In the genomic region with DNA sequence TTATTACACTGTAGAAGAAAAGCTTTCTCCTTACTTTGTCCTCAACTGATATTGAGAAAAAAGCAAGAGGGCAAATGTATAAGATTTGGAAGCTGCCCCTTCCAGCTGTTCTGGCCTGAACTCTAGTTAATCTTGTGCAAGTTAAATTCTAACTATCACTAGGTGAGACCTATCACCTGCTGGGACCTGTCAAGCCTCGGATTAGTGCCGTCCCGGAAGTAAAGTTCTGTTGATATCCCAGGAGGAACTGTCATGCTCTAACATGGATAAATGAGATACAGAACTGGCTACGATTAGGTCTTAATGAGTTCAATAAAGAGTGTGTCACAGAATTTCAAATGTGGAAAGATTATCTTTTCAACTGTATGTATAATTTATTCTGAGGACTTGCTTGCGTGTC, we compare ENCODE assay signal across 12 cellular contexts. TPM values are rescaled to one million over a fixed set of nuclear protein-coding genes. Genes with fewer than 3 reads are reported as not detected.
DNase-seq lines count a peak whose midpoint lies in the region; ATAC-seq, FAIRE-seq and TF ChIP-seq lines count a peak whose summit lies in the region.
"Had no signal": no experiment of that assay in that cellular context is flagged by ENCODE, and none has a peak within 500 bp of the region (broad histone marks: within the 10 kb centered on the region; RNA-seq: fewer than 3 reads in every experiment).

No MANE protein-coding gene starts in this region.

- no peak for FAIRE-seq in K562 (lab: Jason Lieb, UNC)
- FAIRE-seq: GM12891 had no signal

- H3K27ac ChIP-seq in HL-60 (replicated peaks) (no peak overlapping the region; the same call in 1 of the 2 replicates), K562 (ENCODE audit: extremely low read depth, low read depth, low read length) (peak overlapping the region; percentile 58; the same call in 2 of the 3 replicates), testis (peak overlapping the region in 1 of 2 donors; percentile 85)

- 53% methylated on average over 5 of the region's 5 CpGs for WGBS in K562 (ENCODE audit: insufficient coverage, low coverage, missing lambda C conversion rate)
- 29 to 39% methylated on average over 5 of the region's 5 CpGs for WGBS in testis, 2 donors

- H3K4me3 ChIP-seq in HL-60 (replicated peaks; ENCODE audit: insufficient read depth, low read length) (peak overlapping the region; percentile 71), K562 (peak overlapping the region; percentile 62), testis (peak overlapping the region; percentile 72 to 78)

- H3K36me3 Mint-ChIP-seq in activated T-cell treated with anti-CD3 and anti-CD28 coated beads, Interleukin-2, amount 50 U/mL, for 4 hours (ENCODE audit: insufficient read depth) = peaks cover 9% of the 10 kb centered on the region

- H3K4me3 Mint-ChIP-seq in activated T-cell treated with anti-CD3 and anti-CD28 coated beads, Interleukin-2, amount 50 U/mL, for 4 hours = no peak overlapping the region
- H3K4me3 Mint-ChIP-seq: T-helper 1 cell treated with Interleukin-12 subunit alpha and Interleukin-12 subunit beta and Interleukin-4 antibody, amounts not matched to agents 30 μg/mL and 1 μg/mL, for 36 hours had no signal

- TF ChIP-seq RAD21 in K562 (CRISPR knock-in tag; conservative IDR thresholded peaks at IDR 0.05 in 1 of 2, IDR thresholded peaks at IDR 0.05 in 1 of 2) = no peak

- no TSS peak for BruUV-seq in K562 (replicated peaks; lab: Mats Ljungman, UMichigan)

- ATAC-seq in K562 (no peak), left colon (peak; percentile 30), HG02852 (IDR thresholded peaks at IDR 0.05; ENCODE audit: unreplicated experiment) (no peak), GM18870 (IDR thresholded peaks at IDR 0.05; ENCODE audit: unreplicated experiment) (no peak)
- ATAC-seq in activated T-cell treated with anti-CD3 and anti-CD28 coated beads, Interleukin-2, amount 50 U/mL, for 4 hours = no peak

- no peaks in the 10 kb centered on the region for H3K27me3 ChIP-seq in HL-60 (ENCODE audit: insufficient read depth, poor library complexity, severe bottlenecking)
- no peaks in the 10 kb centered on the region for H3K27me3 ChIP-seq in K562 (ENCODE audit: control insufficient read depth in 2 of 2, insufficient read depth in 2 of 2, low read length in 2 of 2)
- H3K27me3 ChIP-seq in testis = no peaks in the 10 kb centered on the region

- no peak for TF ChIP-seq POLR2A in K562 (conservative IDR thresholded peaks at IDR 0.05)
- no peak for TF ChIP-seq POLR2A in testis (IDR thresholded peaks at IDR 0.05)

- no peak for TF ChIP-seq EP300 in K562 (IDR thresholded peaks at IDR 0.05; ENCODE audit: low read length)

- no peaks in the 10 kb centered on the region for H3K9me1 ChIP-seq in K562 (ENCODE audit: control insufficient read depth, insufficient read depth, low read length)

- H3K4me1 ChIP-seq in K562 (replicated peaks in 1 of 2; ENCODE audit: control insufficient read depth in 2 of 2, insufficient read depth in 2 of 2, low read length in 2 of 2) (peaks cover 0 to 7% of the 10 kb centered on the region in 2 experiments; a peak in 2 of 5 replicates), testis (peaks cover 13% of the 10 kb centered on the region)

- H3K4me2 ChIP-seq in K562 (ENCODE audit: insufficient read depth, low read length) = peak overlapping the region; percentile 84

- intact Hi-C loops in K562 (cut with micrococcal nuclease) (loop anchor here (5.0 to 10.0 kb wide), 2 partner anchors 527 to 1019 kb away; a partner anchor contains a TSS), left colon (cut with DNase I, micrococcal nuclease) (no loop called here), testis (cut with DNase I; ENCODE audit: low total_unique reads) (no loop called here)

- DNase-seq in HL-60 (ENCODE audit: low read depth in 1 of 2, low spot score in 1 of 2) = no peak
- no peak for DNase-seq in K562 (ENCODE audit: extremely low read depth in 1 of 4, low spot score in 3 of 4)
- peak in 1 of 2 donors; percentile 16 for DNase-seq in left colon
- DNase-seq in testis = no peak
- no peak for DNase-seq in activated T-cell treated with anti-CD3 and anti-CD28 coated beads, Interleukin-2, amount 50 U/mL, for 4 hours
- no peak for DNase-seq in SKM-1 treated with dmso at 0.1 percent for 144 hours (lab: John Stamatoyannopoulos, UW; ENCODE audit: unreplicated experiment)
- DNase-seq: hippocampal formation, NCI-H1930 had no signal

- H2AFZ ChIP-seq in K562 (ENCODE audit: low read depth, low read length) = peak overlapping the region; percentile 87

- H4K20me1 ChIP-seq in K562 (replicated peaks; ENCODE audit: control insufficient read depth, insufficient read depth, low read length) = no peaks in the 10 kb centered on the region

- H3K79me2 ChIP-seq in K562 (ENCODE audit: control insufficient read depth, insufficient read depth, low read length) = peaks cover 24% of the 10 kb centered on the region; the same call in 2 of the 3 replicates

- no peaks in the 10 kb centered on the region for H3K27me3 Mint-ChIP-seq in activated T-cell treated with anti-CD3 and anti-CD28 coated beads, Interleukin-2, amount 50 U/mL, for 4 hours (ENCODE audit: low read depth)

- H3K9ac ChIP-seq in K562 (ENCODE audit: insufficient read depth in 1 of 2, low read depth in 2 of 2, low read length in 2 of 2) = peak overlapping the region in 1 of 2 experiments; percentile 82; a peak in 2 of 4 replicates

- POLR2A ChIA-PET in K562 (lab: Yijun Ruan, JAX) = interaction anchor here (0.7 to 5.5 kb wide), 13 partner anchors 8 to 525 kb away, joined by 3 to 57 read pairs (median 6); a partner anchor contains a TSS

- in situ Hi-C loops in K562 (cut with MboI) = no loop called here

- H3K9me3 ChIP-seq in K562 (replicated peaks; ENCODE audit: control insufficient read depth, insufficient read depth, low read depth, low read length) (no peaks in the 10 kb centered on the region), testis (no peaks in the 10 kb centered on the region)

- H3K9me3 Mint-ChIP-seq in activated T-cell treated with anti-CD3 and anti-CD28 coated beads, Interleukin-2, amount 50 U/mL, for 4 hours = peaks cover 9% of the 10 kb centered on the region

- peaks cover 30% of the 10 kb centered on the region for H3K4me1 Mint-ChIP-seq in activated T-cell treated with anti-CD3 and anti-CD28 coated beads, Interleukin-2, amount 50 U/mL, for 4 hours (ENCODE audit: low read depth)

- H3K36me3 ChIP-seq in K562 (ENCODE audit: control insufficient read depth, insufficient read depth, low read length) = no peaks in the 10 kb centered on the region
- no peaks in the 10 kb centered on the region for H3K36me3 ChIP-seq in testis (ENCODE audit: low read depth, missing control alignments)

- CTCF ChIA-PET in K562 (lab: Yijun Ruan, JAX; ENCODE audit: low intra/inter-chr PET ratio) = no interaction called here

- TF ChIP-seq CTCF in HL-60 (IDR thresholded peaks at IDR 0.05; ENCODE audit: insufficient read depth, low read length) (no peak), K562 (IDR thresholded peaks at IDR 0.05 in 2 of 3, conservative IDR thresholded peaks at IDR 0.05 in 1 of 3; ENCODE audit: insufficient read depth in 2 of 3, low read depth in 1 of 3, low read length in 3 of 3) (no peak), testis (IDR thresholded peaks at IDR 0.05) (no peak)

TF ChIP-seq in K562, 482 proteins besides CTCF, POLR2A, EP300 and RAD21 (continues in another document):
- TF ChIP-seq, protein P1, sequence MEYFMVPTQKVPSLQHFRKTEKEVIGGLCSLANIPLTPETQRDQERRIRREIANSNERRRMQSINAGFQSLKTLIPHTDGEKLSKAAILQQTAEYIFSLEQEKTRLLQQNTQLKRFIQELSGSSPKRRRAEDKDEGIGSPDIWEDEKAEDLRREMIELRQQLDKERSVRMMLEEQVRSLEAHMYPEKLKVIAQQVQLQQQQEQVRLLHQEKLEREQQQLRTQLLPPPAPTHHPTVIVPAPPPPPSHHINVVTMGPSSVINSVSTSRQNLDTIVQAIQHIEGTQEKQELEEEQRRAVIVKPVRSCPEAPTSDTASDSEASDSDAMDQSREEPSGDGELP (CRISPR knock-in tag; IDR thresholded peaks at IDR 0.05; ENCODE audit: borderline replicate concordance) = no peak
- TF ChIP-seq, protein P2, sequence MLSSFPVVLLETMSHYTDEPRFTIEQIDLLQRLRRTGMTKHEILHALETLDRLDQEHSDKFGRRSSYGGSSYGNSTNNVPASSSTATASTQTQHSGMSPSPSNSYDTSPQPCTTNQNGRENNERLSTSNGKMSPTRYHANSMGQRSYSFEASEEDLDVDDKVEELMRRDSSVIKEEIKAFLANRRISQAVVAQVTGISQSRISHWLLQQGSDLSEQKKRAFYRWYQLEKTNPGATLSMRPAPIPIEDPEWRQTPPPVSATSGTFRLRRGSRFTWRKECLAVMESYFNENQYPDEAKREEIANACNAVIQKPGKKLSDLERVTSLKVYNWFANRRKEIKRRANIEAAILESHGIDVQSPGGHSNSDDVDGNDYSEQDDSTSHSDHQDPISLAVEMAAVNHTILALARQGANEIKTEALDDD (IDR thresholded peaks at IDR 0.05) = peak; percentile 61; the same call in 1 of the 2 replicates
- TF ChIP-seq ZNF146 (CRISPR knock-in tag; IDR thresholded peaks at IDR 0.05; ENCODE audit: unreplicated experiment) = no peak

RNA-seq across cellular contexts. Expression of a gene that starts 1.2 kb away (rescaled TPM):
- total RNA-seq in K562 (2011; cell fraction: chromatin; rRNA removed; ENCODE audit: low replicate concordance) = 11.3 and 14.7 TPM in 2 replicates
- 5.7 and 7.1 TPM in 2 replicates for total RNA-seq in K562 (2011; cell fraction: nucleolus; rRNA removed)
- 7.7 and 8.3 TPM in 2 replicates for total RNA-seq in K562 (2011; cell fraction: nucleoplasm; rRNA removed)
- total RNA-seq in K562 (2014; rRNA removed) = 16.2 and 17.1 TPM in 2 replicates
- 21.2 and 22.3 TPM in 2 replicates for total RNA-seq in K562 (2014; rRNA removed; fragmentation: Illumina TruSeq; extraction: Trizol)
- 16.3 and 17.7 TPM in 2 replicates for total RNA-seq in K562 (2015; rRNA removed; fragmentation: Illumina TruSeq; extraction: Trizol)
- 14.1 and 15.7 TPM in 2 replicates for total RNA-seq in K562 (2021)
- 18.0 and 24.1 TPM in 2 replicates for polyA plus RNA-seq in K562 (2011; rRNA removed)
- polyA plus RNA-seq in K562 (2011; cell fraction: cytosol; rRNA removed) = 6.4 and 13.1 TPM in 2 replicates
- 3.6 and 6.0 TPM in 2 replicates for polyA plus RNA-seq in K562 (2011; cell fraction: nucleus; rRNA removed)
- polyA plus RNA-seq in K562 (2012) = 12.3 and 13.9 TPM in 2 replicates
- 23.3 and 25.3 TPM in 2 replicates for polyA plus RNA-seq in K562 (2014; fragmentation: Illumina TruSeq; extraction: Trizol)
- polyA plus RNA-seq in K562 (2014; fragmentation: Nextera tagmentation; extraction: Ambion mirVana) = 10 to 100 TPM; 33.0 to 46.1 TPM
- 17.0 and 20.3 TPM in 2 replicates for polyA plus RNA-seq in K562 (2014; rRNA removed)
- 18.3 and 19.4 TPM in 2 replicates for polyA minus RNA-seq in K562 (2011; rRNA and poly(A)+ RNA removed)
- polyA minus RNA-seq in K562 (2011; cell fraction: cytosol; rRNA and poly(A)+ RNA removed) = 3.6 and 6.2 TPM in 2 replicates
- 4.3 and 6.8 TPM in 2 replicates for polyA minus RNA-seq in K562 (2011; cell fraction: nucleus; rRNA and poly(A)+ RNA removed)
- total RNA-seq in left colon = 1 to 10 TPM; 7.7 to 9.7 TPM
- total RNA-seq in testis = 10 to 100 TPM; 14.5 to 15.8 TPM
- polyA plus RNA-seq in testis (ENCODE audit: insufficient read depth, low read depth, low replicate concordance) = 32.9 TPM
- 10 to 100 TPM; 12.5 to 14.7 (median 13.4) TPM for total RNA-seq in activated T-cell treated with anti-CD3 and anti-CD28 coated beads, Interleukin-2, amount 50 U/mL, for 4 hours
